In the genomic region with DNA sequence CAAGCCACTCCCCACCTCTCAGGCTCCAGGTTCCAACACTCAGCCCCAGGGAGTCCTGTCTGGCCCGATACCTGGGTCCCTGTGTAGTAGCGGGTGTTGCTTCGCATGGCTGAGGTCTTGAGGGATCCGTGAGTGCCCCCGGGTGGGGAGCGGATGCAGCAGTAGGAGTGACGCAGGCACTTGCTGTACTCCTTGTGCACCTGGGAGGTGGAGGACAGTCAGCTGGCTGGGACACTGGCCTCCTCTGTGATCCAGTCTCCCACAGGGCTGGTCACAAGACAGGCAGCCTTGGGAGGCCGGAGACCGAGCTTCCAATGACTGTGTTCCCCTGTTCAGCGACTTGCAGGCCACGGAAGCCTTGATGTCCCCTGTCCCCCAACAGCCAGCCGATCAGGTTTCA, we compare ENCODE assay signal across 1 cellular context.
TF ChIP-seq lines count a peak whose summit lies in the region.

No MANE protein-coding gene starts in this region.

TF ChIP-seq in IMR-90, 13 proteins besides CTCF, POLR2A, EP300 and RAD21:
- no peak for TF ChIP-seq RCOR1 (IDR thresholded peaks at IDR 0.05; ENCODE audit: insufficient replicate concordance, low read length)
- TF ChIP-seq USF2 (IDR thresholded peaks at IDR 0.05; ENCODE audit: low read depth, low read length): no peak
- TF ChIP-seq MAFK (IDR thresholded peaks at IDR 0.05; ENCODE audit: low read depth, low read length): no peak
- TF ChIP-seq CEBPB (IDR thresholded peaks at IDR 0.05; ENCODE audit: low read depth, low read length): no peak
- no peak for TF ChIP-seq CHD1 (IDR thresholded peaks at IDR 0.05; ENCODE audit: low read depth, low read length)
- no peak for TF ChIP-seq MXI1 (IDR thresholded peaks at IDR 0.05; ENCODE audit: borderline replicate concordance, low read depth, low read length)
- TF ChIP-seq MAZ (IDR thresholded peaks at IDR 0.05; ENCODE audit: borderline replicate concordance, low read depth, low read length): no peak
- no peak for TF ChIP-seq FOS (IDR thresholded peaks at IDR 0.05; ENCODE audit: low read depth, low read length)
- no peak for TF ChIP-seq NFE2L2 (IDR thresholded peaks at IDR 0.05; ENCODE audit: low read depth, low read length)
- TF ChIP-seq RFX5 (IDR thresholded peaks at IDR 0.05; ENCODE audit: low read depth, low read length): no peak
- TF ChIP-seq SMC3 (IDR thresholded peaks at IDR 0.05; ENCODE audit: low read depth, low read length): no peak
- TF ChIP-seq BHLHE40 (IDR thresholded peaks at IDR 0.05; ENCODE audit: low read depth, low read length): no peak
- TF ChIP-seq ELK1 (IDR thresholded peaks at IDR 0.05; ENCODE audit: borderline replicate concordance, low read depth, low read length): no peak
